Comparison of ENCODE assay signal across 1 cellular context in the genomic region with DNA sequence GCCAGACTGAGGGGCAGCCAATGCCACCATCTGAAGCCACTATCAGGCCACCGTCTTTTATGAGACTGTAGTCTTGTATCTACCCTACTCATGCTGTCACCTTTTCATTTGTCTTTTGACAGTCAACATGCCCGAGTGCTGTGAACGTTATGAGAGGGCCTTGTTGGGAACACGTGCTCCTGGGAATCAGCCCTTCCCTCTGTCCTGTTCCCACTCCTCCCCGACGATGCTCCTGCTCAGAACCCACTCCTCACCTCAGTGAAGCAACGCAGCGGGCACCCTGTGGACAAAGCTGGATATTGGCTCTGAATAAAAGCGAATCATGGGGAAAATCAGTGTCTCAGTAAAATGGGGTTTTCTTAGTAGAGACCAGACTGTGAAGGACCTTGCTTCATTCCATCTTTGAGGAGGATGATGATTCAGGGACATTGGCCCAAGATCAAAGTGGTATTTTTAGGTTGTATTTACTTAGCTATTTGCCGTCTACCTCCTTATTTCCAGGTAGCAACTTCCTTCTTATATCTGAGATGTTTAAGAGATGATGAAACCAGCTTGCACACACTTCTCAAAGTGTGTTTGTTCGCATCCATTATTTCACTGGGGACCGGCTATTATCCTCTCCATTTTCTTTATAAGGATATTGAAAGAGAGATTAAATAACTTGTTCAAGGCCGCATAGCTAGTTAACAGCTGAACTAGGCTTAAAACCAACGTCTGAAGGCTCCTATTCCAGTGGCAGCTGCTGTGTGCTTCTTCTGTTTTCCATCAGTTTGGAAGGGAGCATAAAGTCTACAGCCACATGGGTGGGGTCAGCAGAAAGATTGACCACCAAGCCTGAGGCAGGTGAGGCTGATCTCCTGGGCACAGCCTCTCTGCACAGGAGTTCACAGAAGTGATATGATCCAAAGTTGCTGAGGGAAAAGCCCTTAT.
TF ChIP-seq lines count a peak whose summit lies in the region.

No MANE protein-coding gene starts in this region.

TF ChIP-seq in H1, 55 proteins besides CTCF, POLR2A, EP300 and RAD21:
- no peak for TF ChIP-seq SP4 (IDR thresholded peaks at IDR 0.05; ENCODE audit: low read length)
- no peak for TF ChIP-seq POU5F1 (IDR thresholded peaks at IDR 0.05; ENCODE audit: low read depth, low read length)
- TF ChIP-seq GTF2F1 (IDR thresholded peaks at IDR 0.05; ENCODE audit: borderline replicate concordance, low read depth, low read length) = no peak
- no peak for TF ChIP-seq SIRT6 (IDR thresholded peaks at IDR 0.05; ENCODE audit: low read length)
- TF ChIP-seq JUND (IDR thresholded peaks at IDR 0.05; ENCODE audit: low read length) = no peak
- TF ChIP-seq KDM4A (IDR thresholded peaks at IDR 0.05; ENCODE audit: low read depth, low read length, severe bottlenecking) = no peak
- no peak for TF ChIP-seq SAP30 (IDR thresholded peaks at IDR 0.05; ENCODE audit: insufficient read depth, insufficient replicate concordance, low read length)
